8 cellular contexts compared by ENCODE assay signal in genomic region chr5:79235578-79236363, GRCh38. TPM values are rescaled to one million over a fixed set of nuclear protein-coding genes. Genes with fewer than 3 reads are reported as not detected.
A peak's percentile ranks its signal among the peaks of the same experiment; 100 is the strongest.
DNase-seq lines count a peak whose midpoint lies in the region; ATAC-seq and TF ChIP-seq lines count a peak whose summit lies in the region.

Gene JMY, plus strand, starts transcription at chr5:79236131. Its CDS starts 520 bp downstream, at chr5:79236651.

- no peaks in the 10 kb centered on the region for H3K4me1 Mint-ChIP-seq in Caco-2 (ENCODE audit: low read depth, unreplicated experiment)
- H3K4me1 Mint-ChIP-seq in activated T-cell treated with anti-CD3 and anti-CD28 coated beads, Interleukin-2, amount 50 U/mL, for 24 hours (ENCODE audit: low read depth), result peaks cover 29% of the 10 kb centered on the region

- TF ChIP-seq CTCF in Caco-2 (IDR thresholded peaks at IDR 0.05; ENCODE audit: insufficient read depth in 1 of 2, low read depth in 1 of 2, low read length in 1 of 2, severe bottlenecking in 1 of 2, unreplicated experiment in 1 of 2) (no peak), OCI-LY7 (conservative IDR thresholded peaks at IDR 0.05; ENCODE audit: low read length) (no peak)

- H3K79me2 ChIP-seq in OCI-LY7 (ENCODE audit: insufficient read depth, low read depth, low read length), result peaks cover 28% of the 10 kb centered on the region; the same call in 1 of the 2 replicates

- peaks cover 12% of the 10 kb centered on the region; the same call in 1 of the 2 replicates for H4K20me1 ChIP-seq in OCI-LY7 (ENCODE audit: insufficient read depth, low read length)

- H3K27ac Mint-ChIP-seq in Caco-2 (ENCODE audit: unreplicated experiment), result peak within 1 kb of the TSS; percentile 97
- H3K27ac Mint-ChIP-seq in activated T-cell treated with anti-CD3 and anti-CD28 coated beads, Interleukin-2, amount 50 U/mL, for 24 hours, result peak within 1 kb of the TSS; percentile 99

- intact Hi-C loops in Caco-2 (cut with micrococcal nuclease; ENCODE audit: unreplicated experiment), result loop anchor here (2.0 to 5.0 kb wide), 2 partner anchors 63 to 1172 kb away; partner anchors contain the start of gene ZFYVE16
- intact Hi-C loops in OCI-LY7 (cut with micrococcal nuclease; ENCODE audit: unreplicated experiment), result loop anchor here (1.0 to 5.0 kb wide), 5 partner anchors 28 to 589 kb away; partner anchors contain the start of gene HOMER1

- peak within 1 kb of the TSS; percentile 88 for H2AFZ ChIP-seq in OCI-LY7 (ENCODE audit: low read length)

- H3K4me2 ChIP-seq in OCI-LY7 (ENCODE audit: low read length), result peak within 1 kb of the TSS; percentile 98

- H3K9me3 ChIP-seq in Caco-2, result no peaks in the 10 kb centered on the region
- no peaks in the 10 kb centered on the region for H3K9me3 ChIP-seq in OCI-LY7 (ENCODE audit: low read length)
- H3K9me3 ChIP-seq in muscle layer of duodenum (ENCODE audit: control insufficient read depth in 1 of 2, low read length in 2 of 2), result no peaks in the 10 kb centered on the region

- H3K4me3 Mint-ChIP-seq in Caco-2 (ENCODE audit: unreplicated experiment), result peak within 1 kb of the TSS; percentile 78
- H3K4me3 Mint-ChIP-seq in activated T-cell treated with anti-CD3 and anti-CD28 coated beads, Interleukin-2, amount 50 U/mL, for 24 hours, result peak within 1 kb of the TSS; percentile 93

- H3K9me2 ChIP-seq in OCI-LY7 (ENCODE audit: insufficient read depth, low read length), result no peaks in the 10 kb centered on the region

- TSS peak; percentile 89 for BruUV-seq in Caco-2 (replicated peaks; lab: Mats Ljungman, UMichigan)
- BruUV-seq in OCI-LY7 (replicated peaks; lab: Mats Ljungman, UMichigan), result TSS peak; percentile 94

- peaks cover 19% of the 10 kb centered on the region for H3K36me3 Mint-ChIP-seq in Caco-2 (ENCODE audit: insufficient read depth, unreplicated experiment)
- peaks cover 19% of the 10 kb centered on the region for H3K36me3 Mint-ChIP-seq in activated T-cell treated with anti-CD3 and anti-CD28 coated beads, Interleukin-2, amount 50 U/mL, for 24 hours (ENCODE audit: low read depth)

- no peaks in the 10 kb centered on the region for H3K9me3 Mint-ChIP-seq in Caco-2 (ENCODE audit: unreplicated experiment)
- H3K9me3 Mint-ChIP-seq in activated T-cell treated with anti-CD3 and anti-CD28 coated beads, Interleukin-2, amount 50 U/mL, for 24 hours, result no peaks in the 10 kb centered on the region

- H3K4me1 ChIP-seq in Caco-2 (peaks cover 4% of the 10 kb centered on the region; the same call in 1 of the 2 replicates), OCI-LY7 (ENCODE audit: insufficient read depth, low read length, poor library complexity, severe bottlenecking) (peaks cover 27% of the 10 kb centered on the region), muscle layer of duodenum (ENCODE audit: control insufficient read depth in 1 of 2, insufficient read depth in 2 of 2, low read length in 2 of 2) (peaks cover 0 to 7% of the 10 kb centered on the region in 2 donors)

- CTCF ChIA-PET in Caco-2 (lab: Charles Lee) (no interaction called here), OCI-LY7 (lab: Charles Lee; ENCODE audit: unreplicated experiment) (no interaction called here)

- H3K27ac ChIP-seq in OCI-LY7 (ENCODE audit: low read depth, low read length, poor library complexity, severe bottlenecking), result peak within 1 kb of the TSS; percentile 51
- peak within 1 kb of the TSS; percentile 84 for H3K27ac ChIP-seq in muscle layer of duodenum (ENCODE audit: low read length)

- H3K36me3 ChIP-seq in Caco-2 (ENCODE audit: control insufficient read depth, insufficient read depth, low read length) (no peaks in the 10 kb centered on the region), OCI-LY7 (ENCODE audit: insufficient read depth, low read length) (no peaks in the 10 kb centered on the region), muscle layer of duodenum (ENCODE audit: control insufficient read depth in 1 of 2, insufficient read depth in 2 of 2, low read length in 2 of 2) (no peaks in the 10 kb centered on the region)

- ATAC-seq in GM21367 (IDR thresholded peaks at IDR 0.05; ENCODE audit: unreplicated experiment) (peak; percentile 61), esophagus mucosa (peak; percentile 96)

- H3K4me3 ChIP-seq in Caco-2 (ENCODE audit: low read depth, low read length) (peak within 1 kb of the TSS; percentile 70), OCI-LY7 (ENCODE audit: low read depth, low read length, poor library complexity, severe bottlenecking) (peak within 1 kb of the TSS; percentile 97), muscle layer of duodenum (ENCODE audit: low read depth in 1 of 2, low read length in 2 of 2) (peak within 1 kb of the TSS; percentile 93 to 94)

- H3K27me3 ChIP-seq in Caco-2 (replicated peaks; ENCODE audit: control insufficient read depth, insufficient read depth, low read length) (no peaks in the 10 kb centered on the region), muscle layer of duodenum (ENCODE audit: low read depth, low read length) (no peaks in the 10 kb centered on the region)

- H3K27me3 Mint-ChIP-seq in Caco-2 (ENCODE audit: insufficient read depth, unreplicated experiment), result no peaks in the 10 kb centered on the region
- H3K27me3 Mint-ChIP-seq in activated T-cell treated with anti-CD3 and anti-CD28 coated beads, Interleukin-2, amount 50 U/mL, for 24 hours, result no peaks in the 10 kb centered on the region

- POLR2A ChIA-PET in Caco-2 (lab: Charles Lee), result no interaction called here
- POLR2A ChIA-PET in OCI-LY7 (lab: Charles Lee), result interaction anchor here (0.7 kb wide), 1 partner anchor 15 kb away, joined by 3 read pairs; no protein-coding TSS in a partner anchor

- peak; percentile 85 to 88 for DNase-seq in Caco-2
- peak in 74 of 76 experiments; percentile 16 to 83 (median 64) for DNase-seq in HUDEP-2 (lab: John Stamatoyannopoulos, UW; ENCODE audit: unreplicated experiment in 76 of 76)
- DNase-seq in OCI-LY7 (ENCODE audit: low spot score), result peak; percentile 87
- DNase-seq in activated T-cell treated with anti-CD3 and anti-CD28 coated beads, Interleukin-2, amount 50 U/mL, for 24 hours, result peak; percentile 88
- peak; percentile 68 for DNase-seq in stimulated activated CD8-positive, alpha-beta memory T cell treated with anti-CD3 and anti-CD28 coated beads, Interleukin-7, amount 100 ng/mL, for 24 hours (ENCODE audit: low read depth)

RNA-seq across cellular contexts. Expression of gene JMY, which starts in this region (rescaled TPM):
- total RNA-seq in Caco-2 (2022) (10.5 and 11.3 TPM in 2 replicates), OCI-LY7 (2022) (6.3 and 7.1 TPM in 2 replicates), esophagus mucosa (6.7 TPM)
- 4.3 and 4.5 TPM in 2 replicates for total RNA-seq in OCI-LY7 (2014; rRNA removed; shearing (Covaris generic))

Comparison
In these comparisons a context has a peak if more than half of its experiments do, and no peak if none do; other contexts are left out.
1. Peak in every context shown above with its lines: DNase-seq, ATAC-seq, H3K4me3 ChIP-seq and H3K27ac ChIP-seq.